In the genomic region with DNA sequence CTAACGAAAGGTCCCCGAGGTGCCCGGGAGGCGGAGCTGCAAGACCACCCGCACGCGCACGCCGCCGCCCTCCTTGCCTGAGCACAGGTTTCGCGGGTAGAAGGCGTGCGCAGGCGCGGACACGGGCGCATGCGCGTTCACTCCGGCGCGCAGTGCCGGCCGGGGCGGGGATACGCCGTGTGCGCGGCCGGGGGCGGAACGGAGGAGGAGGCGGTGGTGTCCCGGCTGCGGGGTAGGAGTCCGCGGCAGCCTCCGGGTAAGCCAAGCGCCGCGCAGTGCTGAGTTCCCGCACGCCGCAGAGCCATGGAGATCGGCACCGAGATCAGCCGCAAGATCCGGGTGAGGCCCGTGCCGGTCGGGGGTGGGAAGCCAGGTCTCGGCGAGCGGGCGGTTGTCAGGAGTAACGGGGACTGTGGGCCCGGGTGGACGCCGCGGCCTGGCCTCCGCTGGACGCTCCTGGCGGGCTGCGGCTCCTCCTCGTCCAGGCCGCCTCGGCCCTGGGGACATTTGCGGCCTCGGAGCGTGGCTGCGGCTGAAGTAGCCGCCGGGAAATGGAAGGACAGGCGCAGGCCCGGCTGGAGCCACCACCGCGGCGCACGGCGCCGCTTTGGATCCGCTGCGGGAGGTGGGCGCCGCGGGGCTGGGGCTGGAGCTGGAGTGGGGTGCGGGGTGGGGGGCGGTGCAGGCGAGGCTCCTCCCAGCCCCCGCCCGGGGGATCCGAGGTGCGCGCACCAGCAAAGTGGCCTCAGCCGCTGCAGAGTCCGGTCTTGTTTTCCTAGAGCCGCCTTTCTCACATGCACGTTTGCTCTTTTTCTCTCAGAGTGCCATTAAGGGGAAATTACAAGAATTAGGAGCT, we compare ENCODE assay signal across 8 cellular contexts. TPM values are rescaled to one million over a fixed set of nuclear protein-coding genes. Genes with fewer than 3 reads are reported as not detected.
DNase-seq lines count a peak whose midpoint lies in the region; ATAC-seq and TF ChIP-seq lines count a peak whose summit lies in the region.

A gene with protein sequence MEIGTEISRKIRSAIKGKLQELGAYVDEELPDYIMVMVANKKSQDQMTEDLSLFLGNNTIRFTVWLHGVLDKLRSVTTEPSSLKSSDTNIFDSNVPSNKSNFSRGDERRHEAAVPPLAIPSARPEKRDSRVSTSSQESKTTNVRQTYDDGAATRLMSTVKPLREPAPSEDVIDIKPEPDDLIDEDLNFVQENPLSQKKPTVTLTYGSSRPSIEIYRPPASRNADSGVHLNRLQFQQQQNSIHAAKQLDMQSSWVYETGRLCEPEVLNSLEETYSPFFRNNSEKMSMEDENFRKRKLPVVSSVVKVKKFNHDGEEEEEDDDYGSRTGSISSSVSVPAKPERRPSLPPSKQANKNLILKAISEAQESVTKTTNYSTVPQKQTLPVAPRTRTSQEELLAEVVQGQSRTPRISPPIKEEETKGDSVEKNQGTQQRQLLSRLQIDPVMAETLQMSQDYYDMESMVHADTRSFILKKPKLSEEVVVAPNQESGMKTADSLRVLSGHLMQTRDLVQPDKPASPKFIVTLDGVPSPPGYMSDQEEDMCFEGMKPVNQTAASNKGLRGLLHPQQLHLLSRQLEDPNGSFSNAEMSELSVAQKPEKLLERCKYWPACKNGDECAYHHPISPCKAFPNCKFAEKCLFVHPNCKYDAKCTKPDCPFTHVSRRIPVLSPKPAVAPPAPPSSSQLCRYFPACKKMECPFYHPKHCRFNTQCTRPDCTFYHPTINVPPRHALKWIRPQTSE (plus strand): TSS at position 207 of the 856 bp plus-strand sequence. CDS start 97 bp downstream, at position 304.

- H3K27me3 ChIP-seq in cardiac muscle cell: no peaks in the 10 kb centered on the region

- peaks cover 28% of the 10 kb centered on the region for H3K36me3 Mint-ChIP-seq in activated naive CD8-positive, alpha-beta T cell treated with anti-CD3 and anti-CD28 coated beads, Interleukin-2, amount 50 U/mL, for 24 hours (ENCODE audit: low read depth)
- peaks cover 3% of the 10 kb centered on the region for H3K36me3 Mint-ChIP-seq in type B pancreatic cell

- DNase-seq in NCI-H128 (lab: John Stamatoyannopoulos, UW; ENCODE audit: unreplicated experiment): peak; percentile 80
- DNase-seq in SW480 (ENCODE audit: low spot score): peak; percentile 88
- DNase-seq in activated naive CD8-positive, alpha-beta T cell treated with anti-CD3 and anti-CD28 coated beads, Interleukin-2, amount 50 U/mL, for 24 hours: peak; percentile 90
- peak; percentile 92 to 93 for DNase-seq in cardiac muscle cell (ENCODE audit: low read depth in 1 of 2, low spot score in 1 of 2)
- peak; percentile 81 for DNase-seq in pons (ENCODE audit: low spot score)
- DNase-seq in type B pancreatic cell (ENCODE audit: extremely low spot score, unreplicated experiment): peak; percentile 93

- TF ChIP-seq CTCF in GM12874 (IDR thresholded peaks at IDR 0.05; ENCODE audit: insufficient read depth, low read depth, low read length) (0 out of 2 replicates have a peak, but pooled peaks have one; percentile 19), cardiac muscle cell (IDR thresholded peaks at IDR 0.05; ENCODE audit: low read depth, low read length) (no peak), type B pancreatic cell (conservative IDR thresholded peaks at IDR 0.05) (no peak)

- ATAC-seq in HG02678 (IDR thresholded peaks at IDR 0.05; ENCODE audit: unreplicated experiment): peak; percentile 94
- ATAC-seq in activated naive CD8-positive, alpha-beta T cell treated with anti-CD3 and anti-CD28 coated beads, Interleukin-2, amount 50 U/mL, for 24 hours: peak; percentile 94

- H3K4me1 ChIP-seq in cardiac muscle cell (ENCODE audit: low read depth): no peaks in the 10 kb centered on the region

- peak within 1 kb of the TSS; percentile 90 for H3K4me3 ChIP-seq in cardiac muscle cell

- H3K4me3 Mint-ChIP-seq in activated naive CD8-positive, alpha-beta T cell treated with anti-CD3 and anti-CD28 coated beads, Interleukin-2, amount 50 U/mL, for 24 hours: peak within 1 kb of the TSS; percentile 87
- peak within 1 kb of the TSS; percentile 92 for H3K4me3 Mint-ChIP-seq in type B pancreatic cell

- H3K9me3 ChIP-seq in cardiac muscle cell (ENCODE audit: low read depth): no peaks in the 10 kb centered on the region

- H3K4me1 Mint-ChIP-seq in activated naive CD8-positive, alpha-beta T cell treated with anti-CD3 and anti-CD28 coated beads, Interleukin-2, amount 50 U/mL, for 24 hours: peaks cover 35% of the 10 kb centered on the region
- peaks cover 28% of the 10 kb centered on the region for H3K4me1 Mint-ChIP-seq in type B pancreatic cell (ENCODE audit: unreplicated experiment)

- H3K27ac ChIP-seq in cardiac muscle cell: peak within 1 kb of the TSS; percentile 97

- peaks cover 7% of the 10 kb centered on the region for H3K36me3 ChIP-seq in cardiac muscle cell

- peaks cover 2% of the 10 kb centered on the region for H3K9me3 Mint-ChIP-seq in activated naive CD8-positive, alpha-beta T cell treated with anti-CD3 and anti-CD28 coated beads, Interleukin-2, amount 50 U/mL, for 24 hours
- H3K9me3 Mint-ChIP-seq in type B pancreatic cell: no peaks in the 10 kb centered on the region

- H3K27me3 Mint-ChIP-seq in activated naive CD8-positive, alpha-beta T cell treated with anti-CD3 and anti-CD28 coated beads, Interleukin-2, amount 50 U/mL, for 24 hours: peaks cover 24% of the 10 kb centered on the region
- no peaks in the 10 kb centered on the region for H3K27me3 Mint-ChIP-seq in type B pancreatic cell

- H3K27ac Mint-ChIP-seq in activated naive CD8-positive, alpha-beta T cell treated with anti-CD3 and anti-CD28 coated beads, Interleukin-2, amount 50 U/mL, for 24 hours: peak within 1 kb of the TSS; percentile 93
- H3K27ac Mint-ChIP-seq in type B pancreatic cell: peak within 1 kb of the TSS; percentile 88

RNA-seq across cellular contexts. Expression of the gene that starts here (rescaled TPM):
- total RNA-seq in cardiac muscle cell (76.1 and 87.4 TPM in 2 replicates), type B pancreatic cell (ENCODE audit: low replicate concordance) (58.5 and 90.0 TPM in 2 replicates)
- polyA plus RNA-seq in cardiac muscle cell: 71.3 and 75.0 TPM in 2 replicates

Comparison
In these comparisons a context has a peak if more than half of its experiments do, and no peak if none do; other contexts are left out.
1. Peak in every context shown above with its lines: DNase-seq, ATAC-seq, H3K4me3 ChIP-seq and H3K27ac ChIP-seq.